Comparison of ENCODE assay signal across 8 cellular contexts in genomic region chr2:47057732-47058012, GRCh38.
DNase-seq lines count a peak whose midpoint lies in the region; ATAC-seq and TF ChIP-seq lines count a peak whose summit lies in the region.
"Had no signal": no experiment of that assay in that cellular context is flagged by ENCODE, and none has a peak within 500 bp of the region (broad histone marks: within the 10 kb centered on the region; RNA-seq: fewer than 3 reads in every experiment).

No MANE protein-coding gene starts in this region.

- H3K4ac ChIP-seq in H9 (ENCODE audit: low read depth, low read length), result no peak overlapping the region

- no peak overlapping the region for H2BK20ac ChIP-seq in H9 (ENCODE audit: low read depth, low read length, poor library complexity, severe bottlenecking)

- no peak overlapping the region for H2BK5ac ChIP-seq in H9 (ENCODE audit: insufficient read length, low read length)

- H3K27me3 ChIP-seq in H9 (ENCODE audit: insufficient read depth, low read length) (no peaks in the 10 kb centered on the region), liver (ENCODE audit: control insufficient read depth in 4 of 4, insufficient read depth in 4 of 4, low read length in 3 of 4) (no peaks in the 10 kb centered on the region)

- TF ChIP-seq CTCF in H9 (conservative IDR thresholded peaks at IDR 0.05) (no peak), liver (IDR thresholded peaks at IDR 0.05; ENCODE audit: low read depth, low read length, missing input control) (no peak)

- no peak overlapping the region for H3K4me3 ChIP-seq in liver (ENCODE audit: low read depth in 1 of 3, low read length in 3 of 3)

- no peak overlapping the region for H3T11ph ChIP-seq in H9 (ENCODE audit: low read length)

- H3K27ac ChIP-seq in H9 (ENCODE audit: insufficient read length, low read depth, low read length), result no peak overlapping the region
- H3K27ac ChIP-seq in liver (ENCODE audit: low read depth in 1 of 2, low read length in 2 of 2), result peak overlapping the region; percentile 38 to 70

- H2BK15ac ChIP-seq in H9 (ENCODE audit: low read depth, low read length), result no peak overlapping the region

- H2AK5ac ChIP-seq in H9 (ENCODE audit: insufficient read length, low read length), result no peak overlapping the region

- peaks cover 0 to 7% (median 1%) of the 10 kb centered on the region in 4 donors for H3K36me3 ChIP-seq in liver (ENCODE audit: control insufficient read depth in 4 of 4, insufficient read depth in 3 of 4, low read depth in 1 of 4, low read length in 3 of 4)

- no peaks in the 10 kb centered on the region for H4K20me1 ChIP-seq in H9 (ENCODE audit: control insufficient read depth, insufficient read depth, insufficient read length)

- no peak overlapping the region for H3K4me3 Mint-ChIP-seq in H9
- H3K4me3 Mint-ChIP-seq in activated CD8-positive, alpha-beta T cell treated with anti-CD3 and anti-CD28 coated beads, Interleukin-2, amount 10 ng/mL, durations not matched to agents 7 days and 5 days, result no peak overlapping the region
- H3K4me3 Mint-ChIP-seq in stimulated activated naive B cell treated with anti-CD40 and anti-IgM and Interleukin-4, amounts not matched to agents 10 μg/mL and 1 μg/mL and 100 μg/mL, for 72 hours, result peak overlapping the region; percentile 54 to 69

- no peak overlapping the region for H3K4me2 ChIP-seq in H9 (ENCODE audit: insufficient read depth, insufficient read length, low read length)

- no peaks in the 10 kb centered on the region for H3K79me2 ChIP-seq in H9 (ENCODE audit: insufficient read depth, low read length)

- ATAC-seq in activated CD8-positive, alpha-beta T cell treated with anti-CD3 and anti-CD28 coated beads, Interleukin-2, amount 10 ng/mL, durations not matched to agents 7 days and 5 days, result no peak
- ATAC-seq in stimulated activated naive B cell treated with anti-CD40 and anti-IgM and Interleukin-4, amounts not matched to agents 10 μg/mL and 1 μg/mL and 100 μg/mL, for 72 hours (replicated peaks), result no peak

- H3K14ac ChIP-seq in H9 (ENCODE audit: insufficient read depth, low read length), result no peak overlapping the region

- H3K18ac ChIP-seq in H9 (ENCODE audit: insufficient read length, low read depth, low read length), result no peak overlapping the region

- POLR2A ChIA-PET in activated CD8-positive, alpha-beta T cell treated with anti-CD3 and anti-CD28 coated beads, Interleukin-2, amount 10 ng/mL, durations not matched to agents 7 days and 5 days (lab: Charles Lee), result interaction anchor here (0.7 kb wide), 1 partner anchor 25 kb away, joined by 3 read pairs; no protein-coding TSS in a partner anchor

- no peak overlapping the region for H3K9ac ChIP-seq in H9 (ENCODE audit: extremely low read depth, insufficient read length, low read length)
- no peak overlapping the region for H3K9ac ChIP-seq in liver (ENCODE audit: low read depth in 1 of 2, low read length in 2 of 2)

- no peaks in the 10 kb centered on the region for H3K79me1 ChIP-seq in H9 (ENCODE audit: insufficient read depth, low read depth, low read length, poor library complexity, severe bottlenecking)

- H2AFZ ChIP-seq in H9 (ENCODE audit: low read length), result no peak overlapping the region

- H2BK12ac ChIP-seq in H9 (ENCODE audit: insufficient read length, low read depth, low read length), result no peak overlapping the region

- H3K9me3 Mint-ChIP-seq in H9, result no peaks in the 10 kb centered on the region
- H3K9me3 Mint-ChIP-seq in activated CD8-positive, alpha-beta T cell treated with anti-CD3 and anti-CD28 coated beads, Interleukin-2, amount 10 ng/mL, durations not matched to agents 7 days and 5 days (ENCODE audit: insufficient read depth), result no peaks in the 10 kb centered on the region
- H3K9me3 Mint-ChIP-seq in stimulated activated naive B cell treated with anti-CD40 and anti-IgM and Interleukin-4, amounts not matched to agents 10 μg/mL and 1 μg/mL and 100 μg/mL, for 72 hours, result no peaks in the 10 kb centered on the region

- no peak overlapping the region for H3K23ac ChIP-seq in H9 (ENCODE audit: insufficient read length, low read depth, low read length)

- WGBS in H9 (ENCODE audit: extremely low coverage, insufficient read length, low lambda C conversion rate), result no CpG with 5 or more reads among the region's 1 CpG
- WGBS in liver, result 78% methylated on average over 1 of the region's 1 CpG

- no peak overlapping the region for H2BK120ac ChIP-seq in H9 (ENCODE audit: low read depth, low read length, poor library complexity, severe bottlenecking)

- H3K9me3 ChIP-seq in H9 (ENCODE audit: control insufficient read depth, low read depth, low read length) (no peaks in the 10 kb centered on the region), liver (ENCODE audit: control insufficient read depth in 4 of 4, low read length in 3 of 4) (no peaks in the 10 kb centered on the region)

- H3K23me2 ChIP-seq in H9 (ENCODE audit: insufficient read length, low read depth, low read length, poor library complexity, severe bottlenecking), result no peaks in the 10 kb centered on the region

- H4K5ac ChIP-seq in H9 (ENCODE audit: insufficient read length, low read depth, low read length), result no peak overlapping the region

- H3K27ac Mint-ChIP-seq in H9, result peak overlapping the region; percentile 75 to 87 (median 78)
- H3K27ac Mint-ChIP-seq in activated CD8-positive, alpha-beta T cell treated with anti-CD3 and anti-CD28 coated beads, Interleukin-2, amount 10 ng/mL, durations not matched to agents 7 days and 5 days, result peak overlapping the region; percentile 74
- peak overlapping the region; percentile 91 for H3K27ac Mint-ChIP-seq in stimulated activated naive B cell treated with anti-CD40 and anti-IgM and Interleukin-4, amounts not matched to agents 10 μg/mL and 1 μg/mL and 100 μg/mL, for 72 hours

- H4K91ac ChIP-seq in H9 (ENCODE audit: insufficient read length, low read depth, low read length), result no peak overlapping the region

- CTCF ChIA-PET in activated CD8-positive, alpha-beta T cell treated with anti-CD3 and anti-CD28 coated beads, Interleukin-2, amount 10 ng/mL, durations not matched to agents 7 days and 5 days (lab: Charles Lee), result no interaction called here

- no peak overlapping the region for H3K56ac ChIP-seq in H9 (ENCODE audit: insufficient read length, low read depth, low read length)

- peaks cover 13% of the 10 kb centered on the region; the same call in 1 of the 2 replicates for H3K4me1 ChIP-seq in H9 (ENCODE audit: insufficient read depth, low read length)
- H3K4me1 ChIP-seq in liver (ENCODE audit: control insufficient read depth in 4 of 4, insufficient read depth in 4 of 4, low read length in 3 of 4), result peaks cover 0 to 10% (median 2%) of the 10 kb centered on the region in 4 donors

- no peak overlapping the region for H4K8ac ChIP-seq in H9 (replicated peaks; ENCODE audit: insufficient read length, low read depth, low read length)

- H3K27me3 Mint-ChIP-seq in H9 (ENCODE audit: low read depth), result no peaks in the 10 kb centered on the region
- H3K27me3 Mint-ChIP-seq in activated CD8-positive, alpha-beta T cell treated with anti-CD3 and anti-CD28 coated beads, Interleukin-2, amount 10 ng/mL, durations not matched to agents 7 days and 5 days (ENCODE audit: low read depth), result no peaks in the 10 kb centered on the region
- no peaks in the 10 kb centered on the region for H3K27me3 Mint-ChIP-seq in stimulated activated naive B cell treated with anti-CD40 and anti-IgM and Interleukin-4, amounts not matched to agents 10 μg/mL and 1 μg/mL and 100 μg/mL, for 72 hours

- H3K4me1 Mint-ChIP-seq in H9, result peaks cover 26 to 32% of the 10 kb centered on the region in 2 experiments
- H3K4me1 Mint-ChIP-seq in activated CD8-positive, alpha-beta T cell treated with anti-CD3 and anti-CD28 coated beads, Interleukin-2, amount 10 ng/mL, durations not matched to agents 7 days and 5 days (ENCODE audit: low read depth), result peaks cover 27% of the 10 kb centered on the region
- peaks cover 44 to 61% of the 10 kb centered on the region in 2 donors for H3K4me1 Mint-ChIP-seq in stimulated activated naive B cell treated with anti-CD40 and anti-IgM and Interleukin-4, amounts not matched to agents 10 μg/mL and 1 μg/mL and 100 μg/mL, for 72 hours

- peaks cover 0 to 3% (median 0%) of the 10 kb centered on the region in 3 experiments; a peak in 2 of 7 replicates for H3K36me3 Mint-ChIP-seq in H9 (ENCODE audit: insufficient read depth in 1 of 3, low read depth in 3 of 3)
- H3K36me3 Mint-ChIP-seq in activated CD8-positive, alpha-beta T cell treated with anti-CD3 and anti-CD28 coated beads, Interleukin-2, amount 10 ng/mL, durations not matched to agents 7 days and 5 days (ENCODE audit: low read depth), result peaks cover 18% of the 10 kb centered on the region
- H3K36me3 Mint-ChIP-seq in stimulated activated naive B cell treated with anti-CD40 and anti-IgM and Interleukin-4, amounts not matched to agents 10 μg/mL and 1 μg/mL and 100 μg/mL, for 72 hours, result peaks cover 55 to 85% of the 10 kb centered on the region in 2 donors

- no peak for TF ChIP-seq RAD21 in liver (IDR thresholded peaks at IDR 0.05)

- DNase-seq in H9 (no peak), ureter (ENCODE audit: low spot score) (no peak), hepatic stellate cell (ENCODE audit: low spot score) (no peak)
- no peak for DNase-seq in activated CD8-positive, alpha-beta T cell treated with anti-CD3 and anti-CD28 coated beads, Interleukin-2, amount 10 ng/mL, durations not matched to agents 7 days and 5 days
- no peak for DNase-seq in stimulated activated naive B cell treated with anti-CD40 and anti-IgM and Interleukin-4, amounts not matched to agents 10 μg/mL and 1 μg/mL and 100 μg/mL, for 72 hours
- no peak for DNase-seq in stimulated activated CD4-positive, alpha-beta T cell treated with anti-CD3 and anti-CD28 coated beads, Interleukin-4, amount 100 ng/mL, for 1 hour
- DNase-seq: NCI-H187 treated with DMSO at 0.1 percent for 48 hours had no signal

TF ChIP-seq in liver, 16 proteins besides CTCF, POLR2A, EP300 and RAD21:
- no peak for TF ChIP-seq TAF1 (conservative IDR thresholded peaks at IDR 0.05)

Comparison
In these comparisons a context has a peak if more than half of its experiments do, and no peak if none do; other contexts are left out.
1. H3K4me3 Mint-ChIP-seq: peak in stimulated activated naive B cell treated with anti-CD40 and anti-IgM and Interleukin-4, amounts not matched to agents 10 μg/mL and 1 μg/mL and 100 μg/mL, for 72 hours (2 of 2); none in H9 (0 of 2) and activated CD8-positive, alpha-beta T cell treated with anti-CD3 and anti-CD28 coated beads, Interleukin-2, amount 10 ng/mL, durations not matched to agents 7 days and 5 days (single experiment).
2. Peak in every context shown above with its lines, with median percentiles within 50 percentile points of each other: H3K27ac Mint-ChIP-seq.